Comparison of ENCODE assay signal across 9 cellular contexts in the genomic region with DNA sequence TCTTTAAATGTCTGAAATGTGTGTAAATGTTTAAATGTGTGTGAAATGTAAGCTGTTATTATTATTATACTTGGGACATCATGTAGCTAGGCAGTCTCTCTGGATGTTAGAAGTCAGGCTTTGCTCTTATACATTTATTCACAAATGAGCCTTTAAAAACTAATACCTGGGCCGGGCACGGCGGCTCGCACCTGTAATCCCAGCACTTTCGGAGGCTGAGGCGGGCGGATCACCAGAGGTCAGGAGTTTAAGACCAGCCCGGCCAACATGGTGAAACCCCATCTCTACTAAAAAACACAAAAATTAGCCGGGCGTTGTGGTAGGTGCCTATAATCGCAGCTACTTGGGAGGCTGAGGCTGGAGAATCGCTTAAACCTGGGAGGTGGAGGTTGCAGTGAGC.
"Had no signal": no experiment of that assay in that cellular context is flagged by ENCODE, and none has a peak within 500 bp of the region (broad histone marks: within the 10 kb centered on the region; RNA-seq: fewer than 3 reads in every experiment).

No MANE protein-coding gene starts in this region.

- H3K4me3 Mint-ChIP-seq: HFFc6, IgD-negative memory B cell had no signal

- H3K4me1 Mint-ChIP-seq: IgD-negative memory B cell had no signal

- H3K4me3 ChIP-seq: HAP-1 had no signal

- H3K27ac ChIP-seq: HL-60 had no signal

- H3K9me3 Mint-ChIP-seq: HFFc6, IgD-negative memory B cell had no signal

- ATAC-seq: HCT116, HepG2 had no signal

- H3K27ac Mint-ChIP-seq: HFFc6, IgD-negative memory B cell had no signal

- H3K9me3 ChIP-seq: HAP-1 had no signal

- H3K27me3 Mint-ChIP-seq: IgD-negative memory B cell had no signal

- H3K4me1 ChIP-seq: HAP-1 had no signal

- DNase-seq: GOT3, H7, HFFc6, KBM-7 had no signal
